ENCODE assay signal across 32 cellular contexts in genomic region chr12:113676547-113676946, GRCh38.
"Had no signal": no experiment of that assay in that cellular context is flagged by ENCODE, and none has a peak within 500 bp of the region (broad histone marks: within the 10 kb centered on the region; RNA-seq: fewer than 3 reads in every experiment).

No MANE protein-coding gene starts in this region.

- H3K36me3 ChIP-seq: adrenal gland, ascending aorta, brain microvascular endothelial cell, breast epithelium, cardiac muscle cell had no signal

- H3K27ac ChIP-seq: adrenal gland, ascending aorta, body of pancreas, brain microvascular endothelial cell, breast epithelium, cardiac muscle cell had no signal

- H3K4me1 ChIP-seq: adrenal gland, ascending aorta, body of pancreas, breast epithelium had no signal

- H3K9me3 ChIP-seq: adrenal gland, ascending aorta, body of pancreas, breast epithelium had no signal

- H3K4me3 ChIP-seq: adrenal gland, ascending aorta, body of pancreas, breast epithelium, cardiac muscle cell had no signal

- H3K27me3 ChIP-seq: ascending aorta, body of pancreas, cardiac muscle cell had no signal

- FAIRE-seq: astrocyte had no signal

- ATAC-seq: activated naive CD4-positive, alpha-beta T cell treated with anti-CD3 and anti-CD28 coated beads, Interleukin-2, amount 50 U/mL, for 72 hours; activated naive CD8-positive, alpha-beta T cell treated with anti-CD3 and anti-CD28 coated beads, Interleukin-2, amount 50 U/mL, for 24 hours; activated T-cell treated with anti-CD3 and anti-CD28 coated beads, Interleukin-2, amount 50 U/mL, for 4 hours; activated T-cell treated with anti-CD3 and anti-CD28 coated beads, Interleukin-2, amount 50 U/mL, for 72 hours; activated T-helper 17 cell treated with anti-CD3 and anti-CD28 coated beads, Interleukin-2, amount 50 U/mL, for 72 hours; body of pancreas had no signal

- DNase-seq: activated effector memory CD4-positive, alpha-beta T cell treated with anti-CD3 and anti-CD28 coated beads, Interleukin-2, amount 50 U/mL, for 16 hours; activated effector memory CD4-positive, alpha-beta T cell treated with Interleukin-2 at 50 U/mL for 16 hours; activated gamma-delta T cell; activated gamma-delta T cell treated with Interleukin-2 at 50 U/mL for 16 hours; activated naive CD4-positive, alpha-beta T cell; activated naive CD4-positive, alpha-beta T cell treated with anti-CD3 and anti-CD28 coated beads for 36 hours; activated naive CD4-positive, alpha-beta T cell treated with anti-CD3 and anti-CD28 coated beads, Interleukin-2, amount 10 ng/mL, durations not matched to agents 7 days and 5 days; activated naive CD4-positive, alpha-beta T cell treated with anti-CD3 and anti-CD28 coated beads, Interleukin-2, amount 50 U/mL, for 16 hours; activated naive CD4-positive, alpha-beta T cell treated with Interleukin-2 at 50 U/mL for 16 hours; activated naive CD8-positive, alpha-beta T cell treated with anti-CD3 and anti-CD28 coated beads for 36 hours; activated naive CD8-positive, alpha-beta T cell treated with anti-CD3 and anti-CD28 coated beads, Interleukin-2, amount 10 ng/mL, durations not matched to agents 7 days and 5 days; activated naive CD8-positive, alpha-beta T cell treated with anti-CD3 and anti-CD28 coated beads, Interleukin-2, amount 50 U/mL, for 24 hours; activated T-cell treated with anti-CD3 and anti-CD28 coated beads, Interleukin-2, amount 50 U/mL, for 24 hours; activated T-cell treated with anti-CD3 and anti-CD28 coated beads, Interleukin-2, amount 50 U/mL, for 4 hours; activated T-cell treated with anti-CD3 and anti-CD28 coated beads, Interleukin-2, amount 50 U/mL, for 48 hours; activated T-cell treated with anti-CD3 and anti-CD28 coated beads, Interleukin-2, amount 50 U/mL, for 72 hours; adrenal gland; amniotic stem cell; amygdala; anterior cingulate cortex; aorta; body of pancreas; brain microvascular endothelial cell; caudate nucleus; central memory CD4-positive, alpha-beta T cell; cerebellar nuclear complex had no signal
